Comparison of ENCODE assay signal across 8 cellular contexts in genomic region chr2:197310271-197310939, GRCh38. TPM values are rescaled to one million over a fixed set of nuclear protein-coding genes. Genes with fewer than 3 reads are reported as not detected.
DNase-seq lines count a peak whose midpoint lies in the region; ATAC-seq and TF ChIP-seq lines count a peak whose summit lies in the region.

Gene ANKRD44 (minus strand): TSS chr2:197310780. CDS start chr2:197310604, 176 bp downstream.

- H3K4me3 ChIP-seq in HUES48 (ENCODE audit: low read depth, low read length) (peak within 1 kb of the TSS; percentile 83), OCI-LY3 (ENCODE audit: low read length) (peak within 1 kb of the TSS; percentile 83), mucosa of descending colon (peak within 1 kb of the TSS; percentile 40)

- H3K9me3 ChIP-seq in HUES48 (ENCODE audit: control insufficient read depth, insufficient read depth, low read length) (no peaks in the 10 kb centered on the region), OCI-LY3 (ENCODE audit: insufficient read depth, low read length) (no peaks in the 10 kb centered on the region), mucosa of descending colon (no peaks in the 10 kb centered on the region)

- TF ChIP-seq CTCF in OCI-LY3 (IDR thresholded peaks at IDR 0.05; ENCODE audit: low read depth, low read length) (peak; percentile 17; the same call in 1 of the 2 replicates), mucosa of descending colon (IDR thresholded peaks at IDR 0.05) (no peak)

- H3K27me3 ChIP-seq in HUES48 (ENCODE audit: control insufficient read depth, insufficient read depth, low read length) (peaks cover 37% of the 10 kb centered on the region), OCI-LY3 (ENCODE audit: low read depth, low read length) (no peaks in the 10 kb centered on the region)

- ATAC-seq in GM21390 (IDR thresholded peaks at IDR 0.05; ENCODE audit: unreplicated experiment) (peak; percentile 65), mucosa of descending colon (peak; percentile 92)

- H3K4me2 ChIP-seq in OCI-LY3 (ENCODE audit: low read length), result peak within 1 kb of the TSS; percentile 98

- H3K27ac ChIP-seq in HUES48 (ENCODE audit: low read depth, low read length) (peak within 1 kb of the TSS; percentile 62), OCI-LY3 (ENCODE audit: low read length) (peak within 1 kb of the TSS; percentile 50)

- H3K4me1 ChIP-seq in HUES48 (ENCODE audit: control insufficient read depth, insufficient read depth, low read length) (peaks cover 6% of the 10 kb centered on the region), OCI-LY3 (ENCODE audit: low read length) (peaks cover 53% of the 10 kb centered on the region), mucosa of descending colon (ENCODE audit: low read depth) (peaks cover 6% of the 10 kb centered on the region)

- peak; percentile 92 for DNase-seq in D341Med (ENCODE audit: low spot score)
- peak; percentile 79 for DNase-seq in activated T-cell treated with anti-CD3 and anti-CD28 coated beads for 1 hour (ENCODE audit: low read depth)
- DNase-seq in epidermal melanocyte (ENCODE audit: insufficient read length, low spot score), result peak; percentile 91
- peak; percentile 86 to 95 (median 90) for DNase-seq in mucosa of descending colon
- DNase-seq in stimulated activated CD8-positive, alpha-beta memory T cell treated with anti-CD3 and anti-CD28 coated beads, Interleukin-4, amount 100 ng/mL, for 24 hours (ENCODE audit: low read depth), result peak; percentile 86

- H2AFZ ChIP-seq in OCI-LY3 (ENCODE audit: low read depth, low read length), result peak within 1 kb of the TSS; percentile 65; the same call in 1 of the 2 replicates

- peaks cover 49% of the 10 kb centered on the region for H3K79me2 ChIP-seq in OCI-LY3 (ENCODE audit: low read length)

- H3K36me3 ChIP-seq in HUES48 (ENCODE audit: control insufficient read depth, insufficient read depth, low read length) (no peaks in the 10 kb centered on the region), OCI-LY3 (replicated peaks; ENCODE audit: low read depth, low read length) (no peaks in the 10 kb centered on the region), mucosa of descending colon (ENCODE audit: low read depth) (no peaks in the 10 kb centered on the region)

- intact Hi-C loops in mucosa of descending colon (cut with DNase I, micrococcal nuclease), result no loop called here

- no peaks in the 10 kb centered on the region for H4K20me1 ChIP-seq in OCI-LY3 (ENCODE audit: insufficient read depth, low read length)

- H3K9ac ChIP-seq in HUES48 (ENCODE audit: low read depth, low read length) (no peak within 1 kb of the TSS), OCI-LY3 (ENCODE audit: low read length) (peak within 1 kb of the TSS; percentile 71)

RNA-seq across cellular contexts. Expression of gene ANKRD44, which starts in this region (rescaled TPM):
- total RNA-seq in mucosa of descending colon, result 10 to 100 TPM in 2 of 3 donors, 1 to 10 TPM in 1; 9.7 to 25.7 (median 13.7) TPM

Comparison
In these comparisons a context has a peak if more than half of its experiments do, and no peak if none do; other contexts are left out.
1. Peak in every context shown above with its lines: DNase-seq, ATAC-seq, H3K4me3 ChIP-seq and H3K27ac ChIP-seq.